Comparison of ENCODE assay signal across 9 cellular contexts in the genomic region with DNA sequence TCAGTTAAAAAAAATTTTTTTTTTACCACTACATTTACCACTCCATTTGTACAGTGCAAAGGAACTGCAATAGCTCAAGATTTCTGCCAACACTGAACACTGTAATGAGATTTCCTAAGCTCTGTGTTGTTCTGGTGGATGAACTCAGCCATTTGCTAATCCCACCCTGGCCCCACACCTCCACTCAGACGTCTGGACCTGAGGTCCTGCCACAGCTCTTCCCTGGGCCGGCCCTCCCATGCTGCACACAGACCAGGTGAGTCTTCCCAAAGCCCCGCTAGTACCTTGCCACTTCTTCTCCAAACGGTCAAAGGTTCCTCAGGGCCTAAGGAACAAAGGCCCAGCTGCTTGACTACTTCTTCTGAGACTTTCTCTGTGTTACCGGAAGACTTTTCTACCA. TPM values are rescaled to one million over a fixed set of nuclear protein-coding genes. Genes with fewer than 3 reads are reported as not detected.
DNase-seq lines count a peak whose midpoint lies in the region; ATAC-seq and TF ChIP-seq lines count a peak whose summit lies in the region.
"Had no signal": no experiment of that assay in that cellular context is flagged by ENCODE, and none has a peak within 500 bp of the region (broad histone marks: within the 10 kb centered on the region; RNA-seq: fewer than 3 reads in every experiment).

No MANE protein-coding gene starts in this region.

- TF ChIP-seq POLR2A in tibial nerve (IDR thresholded peaks at IDR 0.05) = no peak

- H3K9me3 ChIP-seq in muscle layer of duodenum (ENCODE audit: control insufficient read depth in 1 of 2, low read length in 2 of 2) (no peaks in the 10 kb centered on the region), tibial nerve (no peaks in the 10 kb centered on the region), Karpas-422 (ENCODE audit: low read length) (no peaks in the 10 kb centered on the region), PC-3 (ENCODE audit: low read length) (no peaks in the 10 kb centered on the region)

- no peak overlapping the region for H3K4me3 ChIP-seq in muscle layer of duodenum (ENCODE audit: low read depth in 1 of 2, low read length in 2 of 2)
- no peak overlapping the region for H3K4me3 ChIP-seq in tibial nerve
- H3K4me3 ChIP-seq in Karpas-422 (ENCODE audit: low read length) = no peak overlapping the region
- no peak overlapping the region for H3K4me3 ChIP-seq in PC-3 (ENCODE audit: low read length)

- POLR2A ChIA-PET in PC-3 (lab: Charles Lee; ENCODE audit: unreplicated experiment) = no interaction called here

- ATAC-seq in PC-3 = no peak
- ATAC-seq: naive thymus-derived CD8-positive, alpha-beta T cell had no signal

- H3K27ac ChIP-seq in muscle layer of duodenum (ENCODE audit: low read length) = peak overlapping the region; percentile 86
- H3K27ac ChIP-seq in tibial nerve = peak overlapping the region; percentile 54 to 91 (median 82)
- H3K27ac ChIP-seq in Karpas-422 (ENCODE audit: low read length) = no peak overlapping the region
- H3K27ac ChIP-seq in PC-3 (ENCODE audit: low read length) = no peak overlapping the region

- H3K27me3 Mint-ChIP-seq in activated naive CD4-positive, alpha-beta T cell treated with anti-CD3 and anti-CD28 coated beads, Interleukin-2, amount 50 U/mL, for 24 hours = no peaks in the 10 kb centered on the region
- H3K27me3 Mint-ChIP-seq in dendritic cell treated with granulocyte-macrophage colony-stimulating factor and Interleukin-4, amounts not matched to agents 40 ng/mL and 50 ng/mL, for 4 days = no peaks in the 10 kb centered on the region
- H3K27me3 Mint-ChIP-seq: naive thymus-derived CD8-positive, alpha-beta T cell had no signal

- H3K4me1 ChIP-seq in muscle layer of duodenum (ENCODE audit: control insufficient read depth in 1 of 2, insufficient read depth in 2 of 2, low read length in 2 of 2) (peaks cover 50 to 67% of the 10 kb centered on the region in 2 donors), tibial nerve (peaks cover 0 to 97% (median 72%) of the 10 kb centered on the region in 4 donors), Karpas-422 (ENCODE audit: low read length) (peaks cover 10% of the 10 kb centered on the region; the same call in 1 of the 2 replicates), PC-3 (ENCODE audit: insufficient read depth, low read length) (peaks cover 9% of the 10 kb centered on the region)

- H3K27me3 ChIP-seq in muscle layer of duodenum (ENCODE audit: low read depth, low read length) = no peaks in the 10 kb centered on the region
- H3K27me3 ChIP-seq in tibial nerve = no peaks in the 10 kb centered on the region
- H3K27me3 ChIP-seq in Karpas-422 (ENCODE audit: low read length) = no peaks in the 10 kb centered on the region
- H3K27me3 ChIP-seq in PC-3 (ENCODE audit: low read length) = no peaks in the 10 kb centered on the region

- no peak overlapping the region for H2AFZ ChIP-seq in Karpas-422 (ENCODE audit: low read length)
- no peak overlapping the region for H2AFZ ChIP-seq in PC-3 (ENCODE audit: low read length)

- H3K9ac ChIP-seq in Karpas-422 (ENCODE audit: low read length) (no peak overlapping the region), PC-3 (ENCODE audit: low read length) (no peak overlapping the region)

- H4K20me1 ChIP-seq in Karpas-422 (ENCODE audit: insufficient read depth, low read depth, low read length) (peaks cover 88% of the 10 kb centered on the region), PC-3 (ENCODE audit: low read length) (no peaks in the 10 kb centered on the region)

- intact Hi-C loops in dendritic cell treated with granulocyte-macrophage colony-stimulating factor and Interleukin-4, amounts not matched to agents 40 ng/mL and 50 ng/mL, for 4 days (cut with micrococcal nuclease) = no loop called here
- intact Hi-C loops in PC-3 (cut with micrococcal nuclease) = loop anchor here (2.0 kb wide), 1 partner anchor 34 kb away; no protein-coding TSS in a partner anchor

- H3K9me3 Mint-ChIP-seq in activated naive CD4-positive, alpha-beta T cell treated with anti-CD3 and anti-CD28 coated beads, Interleukin-2, amount 50 U/mL, for 24 hours = no peaks in the 10 kb centered on the region
- H3K9me3 Mint-ChIP-seq in dendritic cell treated with granulocyte-macrophage colony-stimulating factor and Interleukin-4, amounts not matched to agents 40 ng/mL and 50 ng/mL, for 4 days = no peaks in the 10 kb centered on the region
- H3K9me3 Mint-ChIP-seq: naive thymus-derived CD8-positive, alpha-beta T cell had no signal

- no peak overlapping the region for H3K4me2 ChIP-seq in Karpas-422 (ENCODE audit: low read depth, low read length, poor library complexity, severe bottlenecking)
- H3K4me2 ChIP-seq in PC-3 (ENCODE audit: low read length) = no peak overlapping the region

- no peak for TF ChIP-seq CTCF in tibial nerve (IDR thresholded peaks at IDR 0.05)
- no peak for TF ChIP-seq CTCF in PC-3 (conservative IDR thresholded peaks at IDR 0.05; ENCODE audit: low read depth, low read length)

- H3K79me2 ChIP-seq in Karpas-422 (ENCODE audit: low read length) (peaks cover 92% of the 10 kb centered on the region), PC-3 (ENCODE audit: low read length) (peaks cover 3% of the 10 kb centered on the region; the same call in 1 of the 2 replicates)

- H3K9me2 ChIP-seq in Karpas-422 (replicated peaks; ENCODE audit: insufficient read depth, low read length) (no peaks in the 10 kb centered on the region), PC-3 (replicated peaks; ENCODE audit: low read length) (no peaks in the 10 kb centered on the region)

- no TSS peak for BruUV-seq in PC-3 (replicated peaks; lab: Mats Ljungman, UMichigan)

- WGBS in tibial nerve, 2 donors = 70 to 77% methylated on average over 5 of the region's 5 CpGs

- H3K36me3 ChIP-seq in muscle layer of duodenum (ENCODE audit: control insufficient read depth in 1 of 2, insufficient read depth in 2 of 2, low read length in 2 of 2) (no peaks in the 10 kb centered on the region), tibial nerve (no peaks in the 10 kb centered on the region), Karpas-422 (ENCODE audit: insufficient read depth, low read length) (peaks cover 60% of the 10 kb centered on the region), PC-3 (ENCODE audit: low read depth, low read length) (peaks cover 5% of the 10 kb centered on the region; the same call in 1 of the 2 replicates)

- no peak overlapping the region for H3K4me3 Mint-ChIP-seq in activated naive CD4-positive, alpha-beta T cell treated with anti-CD3 and anti-CD28 coated beads, Interleukin-2, amount 50 U/mL, for 24 hours
- H3K4me3 Mint-ChIP-seq in dendritic cell treated with granulocyte-macrophage colony-stimulating factor and Interleukin-4, amounts not matched to agents 40 ng/mL and 50 ng/mL, for 4 days = no peak overlapping the region

- CTCF ChIA-PET in PC-3 (lab: Charles Lee) = no interaction called here

- no peaks in the 10 kb centered on the region for H3F3A ChIP-seq in PC-3 (ENCODE audit: low read length, unreplicated experiment)

- H3K27ac Mint-ChIP-seq in activated naive CD4-positive, alpha-beta T cell treated with anti-CD3 and anti-CD28 coated beads, Interleukin-2, amount 50 U/mL, for 24 hours = peak overlapping the region; percentile 62
- peak overlapping the region; percentile 72 for H3K27ac Mint-ChIP-seq in dendritic cell treated with granulocyte-macrophage colony-stimulating factor and Interleukin-4, amounts not matched to agents 40 ng/mL and 50 ng/mL, for 4 days

- H3K4me1 Mint-ChIP-seq in activated naive CD4-positive, alpha-beta T cell treated with anti-CD3 and anti-CD28 coated beads, Interleukin-2, amount 50 U/mL, for 24 hours = peaks cover 83% of the 10 kb centered on the region
- H3K4me1 Mint-ChIP-seq in dendritic cell treated with granulocyte-macrophage colony-stimulating factor and Interleukin-4, amounts not matched to agents 40 ng/mL and 50 ng/mL, for 4 days (ENCODE audit: low read depth) = peaks cover 88% of the 10 kb centered on the region

- H3K36me3 Mint-ChIP-seq in activated naive CD4-positive, alpha-beta T cell treated with anti-CD3 and anti-CD28 coated beads, Interleukin-2, amount 50 U/mL, for 24 hours = peaks cover 4% of the 10 kb centered on the region
- peaks cover 91% of the 10 kb centered on the region for H3K36me3 Mint-ChIP-seq in dendritic cell treated with granulocyte-macrophage colony-stimulating factor and Interleukin-4, amounts not matched to agents 40 ng/mL and 50 ng/mL, for 4 days (ENCODE audit: low read depth)

- TF ChIP-seq EP300 in tibial nerve (IDR thresholded peaks at IDR 0.05) = no peak

- no peak for DNase-seq in activated naive CD4-positive, alpha-beta T cell treated with Interleukin-2 at 50 U/mL for 16 hours
- DNase-seq in tibial nerve (ENCODE audit: low spot score in 2 of 2) = no peak
- DNase-seq in NOMO-1 treated with DMSO at 0.1 percent for 48 hours (lab: John Stamatoyannopoulos, UW; ENCODE audit: unreplicated experiment) = no peak
- DNase-seq in Karpas-422 = no peak
- DNase-seq in PC-3 = no peak
- DNase-seq: naive thymus-derived CD8-positive, alpha-beta T cell had no signal

RNA-seq across cellular contexts. Expression of a gene that starts 56.4 kb away (rescaled TPM):
- 10 to 100 TPM in 1 of 4 donors, 1 to 10 TPM in 3; 5.4 to 15.1 (median 7.6) TPM for total RNA-seq in tibial nerve
- total RNA-seq in Karpas-422 (2014; rRNA removed; shearing (Covaris generic); ENCODE audit: low replicate concordance) = not detected in 2 replicates
- total RNA-seq in PC-3 (2014; rRNA removed) = 0.62 and 0.75 TPM in 2 replicates

Comparison
In these comparisons a context has a peak if more than half of its experiments do, and no peak if none do; other contexts are left out.
1. H3K27ac ChIP-seq: peak in muscle layer of duodenum (single experiment) and tibial nerve (4 of 4); none in Karpas-422 (single experiment) and PC-3 (single experiment).